Comparison of ENCODE assay signal across 14 cellular contexts in genomic region chr7:73432676-73433075, GRCh38. TPM values are rescaled to one million over a fixed set of nuclear protein-coding genes. Genes with fewer than 3 reads are reported as not detected.
DNase-seq lines count a peak whose midpoint lies in the region; ATAC-seq and TF ChIP-seq lines count a peak whose summit lies in the region.
"Had no signal": no experiment of that assay in that cellular context is flagged by ENCODE, and none has a peak within 500 bp of the region (broad histone marks: within the 10 kb centered on the region; RNA-seq: fewer than 3 reads in every experiment).

No MANE protein-coding gene starts in this region.

- 0 out of 2 replicates have a peak overlapping the region, but pooled peaks have one; percentile 73 for H3K4me2 ChIP-seq in PC-9

- CTCF ChIA-PET in MCF 10A (lab: Yijun Ruan, JAX) = interaction anchor here (0.7 to 0.9 kb wide), 2 partner anchors 19 to 1395 kb away, joined by 4 read pairs; no protein-coding TSS in a partner anchor
- CTCF ChIA-PET in PC-9 (lab: Charles Lee) = no interaction called here

- no peak overlapping the region for H2AFZ ChIP-seq in PC-9

- TF ChIP-seq POLR2A in breast epithelium (IDR thresholded peaks at IDR 0.05) = no peak

- H3K27me3 ChIP-seq in breast epithelium (peaks cover 0 to 9% of the 10 kb centered on the region in 2 donors), PC-9 (ENCODE audit: insufficient read depth, low read depth) (no peaks in the 10 kb centered on the region)

- BruUV-seq in MCF 10A (replicated peaks; lab: Mats Ljungman, UMichigan) (no TSS peak), PC-9 (replicated peaks; lab: Mats Ljungman, UMichigan) (no TSS peak)

- H3K4me1 ChIP-seq in breast epithelium (no peaks in the 10 kb centered on the region), PC-9 (replicated peaks; ENCODE audit: insufficient read depth) (no peaks in the 10 kb centered on the region)

- H3K9me3 Mint-ChIP-seq in MCF 10A (ENCODE audit: unreplicated experiment) (no peaks in the 10 kb centered on the region), progenitor cell of endocrine pancreas (ENCODE audit: low read depth) (no peaks in the 10 kb centered on the region)

- H3K36me3 ChIP-seq in breast epithelium (no peaks in the 10 kb centered on the region), PC-9 (ENCODE audit: low read depth) (no peaks in the 10 kb centered on the region)
- H3K36me3 ChIP-seq: tibial nerve had no signal

- no peaks in the 10 kb centered on the region for H3K79me2 ChIP-seq in PC-9 (ENCODE audit: low read depth)

- H3K36me3 Mint-ChIP-seq in MCF 10A (ENCODE audit: insufficient read depth, unreplicated experiment) (no peaks in the 10 kb centered on the region), progenitor cell of endocrine pancreas (ENCODE audit: insufficient read depth) (peaks cover 2% of the 10 kb centered on the region)

- H3K9me2 ChIP-seq in PC-9 (ENCODE audit: insufficient read depth) = no peaks in the 10 kb centered on the region

- H3K27ac ChIP-seq in breast epithelium (no peak overlapping the region), PC-9 (no peak overlapping the region), coronary artery (no peak overlapping the region), caudate nucleus (ENCODE audit: low read depth, low read length) (no peak overlapping the region)
- H3K27ac ChIP-seq: SK-N-MC, tibial nerve had no signal

- ATAC-seq in HG03460 (IDR thresholded peaks at IDR 0.05; ENCODE audit: unreplicated experiment) = no peak

- no peak overlapping the region for H3K4me3 ChIP-seq in breast epithelium
- no peak overlapping the region for H3K4me3 ChIP-seq in PC-9
- H3K4me3 ChIP-seq in coronary artery = peak overlapping the region; percentile 69

- no peaks in the 10 kb centered on the region for H3K27me3 Mint-ChIP-seq in MCF 10A (ENCODE audit: insufficient read depth, unreplicated experiment)
- peaks cover 13% of the 10 kb centered on the region for H3K27me3 Mint-ChIP-seq in progenitor cell of endocrine pancreas

- H3K4me1 Mint-ChIP-seq in MCF 10A (ENCODE audit: insufficient read depth, unreplicated experiment) = no peaks in the 10 kb centered on the region
- H3K4me1 Mint-ChIP-seq in progenitor cell of endocrine pancreas (ENCODE audit: low read depth) = peaks cover 2% of the 10 kb centered on the region

- POLR2A ChIA-PET in MCF 10A (lab: Yijun Ruan, JAX) (interaction anchor here (0.6 kb wide), 1 partner anchor 603 kb away, joined by 3 read pairs; no protein-coding TSS in a partner anchor), PC-9 (lab: Charles Lee; ENCODE audit: unreplicated experiment) (no interaction called here)

- H3K9me3 ChIP-seq in breast epithelium (no peaks in the 10 kb centered on the region), PC-9 (ENCODE audit: insufficient read depth, low read depth) (no peaks in the 10 kb centered on the region)

- no peaks in the 10 kb centered on the region for H4K20me1 ChIP-seq in PC-9 (ENCODE audit: insufficient read depth)

- no peak for TF ChIP-seq CTCF in MCF 10A (IDR thresholded peaks at IDR 0.05; ENCODE audit: unreplicated experiment)
- TF ChIP-seq CTCF in breast epithelium (IDR thresholded peaks at IDR 0.05) = no peak
- no peak for TF ChIP-seq CTCF in PC-9 (conservative IDR thresholded peaks at IDR 0.05)
- no peak for TF ChIP-seq CTCF in coronary artery (IDR thresholded peaks at IDR 0.05)
- no peak for TF ChIP-seq CTCF in progenitor cell of endocrine pancreas (IDR thresholded peaks at IDR 0.05; ENCODE audit: unreplicated experiment)

- H3K27ac Mint-ChIP-seq in MCF 10A (ENCODE audit: low read depth, unreplicated experiment) (no peak overlapping the region), progenitor cell of endocrine pancreas (no peak overlapping the region)

- no peak for DNase-seq in MCF 10A (ENCODE audit: unreplicated experiment)
- DNase-seq in breast epithelium (ENCODE audit: low spot score in 2 of 2) = no peak
- no peak for DNase-seq in PC-9
- no peak for DNase-seq in coronary artery (ENCODE audit: low spot score)
- DNase-seq in progenitor cell of endocrine pancreas (ENCODE audit: low spot score, unreplicated experiment) = no peak
- DNase-seq in caudate nucleus (lab: John Stamatoyannopoulos, UW) = no peak
- DNase-seq in activated gamma-delta T cell treated with Interleukin-2 at 50 U/mL for 16 hours = no peak
- DNase-seq: amniotic stem cell, DND-41, NCI-H1417, NCI-H774 had no signal

- H3K4me3 Mint-ChIP-seq in MCF 10A (ENCODE audit: unreplicated experiment) = peak overlapping the region; percentile 69
- H3K4me3 Mint-ChIP-seq in progenitor cell of endocrine pancreas (ENCODE audit: low read depth) = peak overlapping the region; percentile 35

- peaks cover 27% of the 10 kb centered on the region for H3F3A ChIP-seq in PC-9 (ENCODE audit: insufficient read depth, low read depth)

- intact Hi-C loops in MCF 10A (cut with micrococcal nuclease) (no loop called here), breast epithelium (cut with DNase I; ENCODE audit: low total_unique reads) (no loop called here), PC-9 (cut with micrococcal nuclease; ENCODE audit: unreplicated experiment) (loop anchor here (10.0 kb wide), 1 partner anchor 608 kb away; the partner anchor contains the start of gene TYW1B)

RNA-seq across cellular contexts. Expression of gene FZD9, which starts 0.9 kb away (rescaled TPM):
- total RNA-seq in MCF 10A (2022) (not detected in 2 replicates), breast epithelium (1 to 10 TPM in 1 of 3 donors, under 1 TPM in 2; 0.44 to 4.3 (median 0.98) TPM), PC-9 (2021) (0.92 and 1.3 TPM in 2 replicates), progenitor cell of endocrine pancreas (1.6 and 1.8 TPM in 2 replicates)
